14 cellular contexts compared by ENCODE assay signal in genomic region chr4:83328486-83328885, GRCh38. TPM values are rescaled to one million over a fixed set of nuclear protein-coding genes. Genes with fewer than 3 reads are reported as not detected.
DNase-seq lines count a peak whose midpoint lies in the region; ATAC-seq and TF ChIP-seq lines count a peak whose summit lies in the region.
"Had no signal": no experiment of that assay in that cellular context is flagged by ENCODE, and none has a peak within 500 bp of the region (broad histone marks: within the 10 kb centered on the region; RNA-seq: fewer than 3 reads in every experiment).

No MANE protein-coding gene starts in this region.

- TF ChIP-seq CTCF in LNCAP (IDR thresholded peaks at IDR 0.05): peak; percentile 28; the same call in 1 of the 2 replicates
- peak; percentile 14 for TF ChIP-seq CTCF in astrocyte of the spinal cord (IDR thresholded peaks at IDR 0.05; ENCODE audit: low read depth, low read length)
- TF ChIP-seq CTCF in right lobe of liver (IDR thresholded peaks at IDR 0.05): no peak
- no peak for TF ChIP-seq CTCF in right atrium auricular region (IDR thresholded peaks at IDR 0.05)

- peak in 3 of 4 donors; percentile 11 to 46 (median 34) for ATAC-seq in right lobe of liver
- no peak for ATAC-seq in HG03039 (IDR thresholded peaks at IDR 0.05; ENCODE audit: unreplicated experiment)
- no peak for ATAC-seq in HG03520 (IDR thresholded peaks at IDR 0.05; ENCODE audit: unreplicated experiment)
- ATAC-seq: activated T-cell treated with anti-CD3 and anti-CD28 coated beads, Interleukin-2, amount 50 U/mL, for 4 hours; naive thymus-derived CD4-positive, alpha-beta T cell had no signal

- TF ChIP-seq POLR2A in right lobe of liver (IDR thresholded peaks at IDR 0.05): no peak

- H3K27ac ChIP-seq in right lobe of liver: no peak overlapping the region
- no peak overlapping the region for H3K27ac ChIP-seq in right atrium auricular region
- H3K27ac ChIP-seq: vagina had no signal

- 31% methylated on average over 7 of the region's 7 CpGs for WGBS in right lobe of liver (ENCODE audit: insufficient coverage, low coverage, low lambda C conversion rate, missing lambda C conversion rate)

- H3K36me3 ChIP-seq in right lobe of liver: no peaks in the 10 kb centered on the region
- no peaks in the 10 kb centered on the region for H3K36me3 ChIP-seq in right atrium auricular region
- H3K36me3 ChIP-seq: vagina had no signal

- intact Hi-C loops in right lobe of liver (cut with DNase I): no loop called here

- H3K4me3 ChIP-seq in astrocyte of the spinal cord (ENCODE audit: low read depth, low read length): no peak overlapping the region
- H3K4me3 ChIP-seq in right lobe of liver: no peak overlapping the region
- H3K4me3 ChIP-seq in right atrium auricular region: no peak overlapping the region
- H3K4me3 ChIP-seq: vagina had no signal

- H3K27me3 ChIP-seq in right lobe of liver (no peaks in the 10 kb centered on the region), right atrium auricular region (no peaks in the 10 kb centered on the region)
- H3K27me3 ChIP-seq: vagina had no signal

- DNase-seq in EL (peak; percentile 9), astrocyte of the spinal cord (ENCODE audit: low read depth, low spot score) (no peak), right lobe of liver (no peak), glomerular visceral epithelial cell (ENCODE audit: extremely low spot score) (no peak), right atrium auricular region (ENCODE audit: low spot score) (no peak)
- DNase-seq: activated T-cell treated with anti-CD3 and anti-CD28 coated beads, Interleukin-2, amount 50 U/mL, for 4 hours; CD4-positive, alpha-beta T cell; naive thymus-derived CD4-positive, alpha-beta T cell; NCI-H187; stimulated activated CD4-positive, alpha-beta T cell treated with anti-CD3 and anti-CD28 coated beads, Interleukin-12 subunit alpha, Interleukin-12 subunit beta, amount 100 ng/mL, for 4 hours had no signal

- no peaks in the 10 kb centered on the region for H3K9me3 ChIP-seq in right lobe of liver
- no peaks in the 10 kb centered on the region for H3K9me3 ChIP-seq in right atrium auricular region
- H3K9me3 ChIP-seq: vagina had no signal

- H3K4me1 ChIP-seq in right lobe of liver: no peaks in the 10 kb centered on the region
- no peaks in the 10 kb centered on the region for H3K4me1 ChIP-seq in right atrium auricular region
- H3K4me1 ChIP-seq: vagina had no signal

- in situ Hi-C loops in astrocyte of the spinal cord (cut with HindIII; ENCODE audit: low sequenced_read_pairs): no loop called here

RNA-seq across cellular contexts. Expression of gene HPSE, which starts 6.2 kb away (rescaled TPM):
- 1 to 10 TPM in 3 of 6 experiments, under 1 TPM in 3; 0.68 to 2.0 (median 1.2) TPM for total RNA-seq in right lobe of liver
- total RNA-seq in right atrium auricular region: 1 to 10 TPM; 1.0 to 3.4 TPM

RNA-seq across cellular contexts. Expression of gene COQ2, which starts 43.9 kb away (rescaled TPM):
- total RNA-seq in right lobe of liver (10 to 100 TPM in 4 of 6 experiments, 1 to 10 TPM in 2; 6.9 to 15.5 (median 10.6) TPM), right atrium auricular region (10 to 100 TPM; 12.0 to 15.1 TPM)

Comparison
In these comparisons a context has a peak if more than half of its experiments do, and no peak if none do; other contexts are left out.
1. CTCF ChIP-seq: peak in LNCAP (single experiment) and astrocyte of the spinal cord (single experiment); none in right lobe of liver (0 of 4) and right atrium auricular region (0 of 2).
2. ATAC-seq: peak in right lobe of liver (3 of 4); none in HG03039 (single experiment) and HG03520 (single experiment).